10 cellular contexts compared by ENCODE assay signal in genomic region chr10:11663763-11664555, GRCh38. TPM values are rescaled to one million over a fixed set of nuclear protein-coding genes. Genes with fewer than 3 reads are reported as not detected.
DNase-seq lines count a peak whose midpoint lies in the region; ATAC-seq and TF ChIP-seq lines count a peak whose summit lies in the region.
"Had no signal": no experiment of that assay in that cellular context is flagged by ENCODE, and none has a peak within 500 bp of the region (broad histone marks: within the 10 kb centered on the region; RNA-seq: fewer than 3 reads in every experiment).

No MANE protein-coding gene starts in this region.

- H3K4me3 ChIP-seq in BLaER1 (no peak overlapping the region), OCI-LY1 (ENCODE audit: low read depth, low read length, poor library complexity, severe bottlenecking) (peak overlapping the region; percentile 8), mesenchymal stem cell (ENCODE audit: insufficient read depth in 1 of 2, low read depth in 1 of 2, low read length in 2 of 2) (no peak overlapping the region), H7 (ENCODE audit: insufficient read depth, low read depth, low read length) (no peak overlapping the region)
- H3K4me3 ChIP-seq: GM23248 had no signal

- H3K27ac ChIP-seq in BLaER1 (peak overlapping the region; percentile 15; the same call in 1 of the 2 replicates), OCI-LY1 (ENCODE audit: low read depth, low read length, poor library complexity, severe bottlenecking) (peak overlapping the region; percentile 76), mesenchymal stem cell (ENCODE audit: low read length, poor library complexity, severe bottlenecking) (no peak overlapping the region)
- H3K27ac ChIP-seq: GM23248 had no signal

- H3F3A ChIP-seq in OCI-LY1 (ENCODE audit: insufficient read depth, low read length) = no peaks in the 10 kb centered on the region

- no peak overlapping the region for H3K18ac ChIP-seq in mesenchymal stem cell (ENCODE audit: low read depth in 1 of 2, low read length in 2 of 2)

- H3K4ac ChIP-seq in mesenchymal stem cell (ENCODE audit: low read depth in 1 of 2, low read length in 2 of 2) = no peak overlapping the region

- no peak overlapping the region for H3K4me3 Mint-ChIP-seq in nephron progenitor cell

- H3K27me3 Mint-ChIP-seq in nephron progenitor cell (ENCODE audit: low read depth, poor library complexity) = peaks cover 6% of the 10 kb centered on the region

- H3K14ac ChIP-seq in mesenchymal stem cell (ENCODE audit: low read length in 2 of 2) = no peak overlapping the region

- no peak overlapping the region for H3K23ac ChIP-seq in mesenchymal stem cell (ENCODE audit: low read length in 2 of 2)

- no peak overlapping the region for H3K9ac ChIP-seq in BLaER1
- H3K9ac ChIP-seq in OCI-LY1 (ENCODE audit: low read length) = no peak overlapping the region; the same call in 1 of the 2 replicates
- H3K9ac ChIP-seq in mesenchymal stem cell (ENCODE audit: low read length) = no peak overlapping the region
- H3K9ac ChIP-seq: GM23248 had no signal

- H3K27me3 ChIP-seq in BLaER1 (no peaks in the 10 kb centered on the region), OCI-LY1 (ENCODE audit: insufficient read depth, low read length) (no peaks in the 10 kb centered on the region; the same call in 1 of the 2 replicates), mesenchymal stem cell (ENCODE audit: control insufficient read depth in 1 of 2, insufficient read depth in 1 of 2, low read length in 2 of 2) (peaks cover 4 to 30% of the 10 kb centered on the region in 2 experiments), H7 (ENCODE audit: control insufficient read depth, insufficient read depth, low read length) (no peaks in the 10 kb centered on the region)

- H3K36me3 ChIP-seq in BLaER1 (0 out of 2 replicates have a peak, but pooled peaks cover 7% of the 10 kb centered on the region), OCI-LY1 (ENCODE audit: insufficient read depth, low read length) (peaks cover 6% of the 10 kb centered on the region; the same call in 1 of the 2 replicates), mesenchymal stem cell (ENCODE audit: control insufficient read depth in 1 of 2, insufficient read depth in 2 of 2, low read depth in 1 of 2, low read length in 2 of 2) (no peaks in the 10 kb centered on the region), H7 (replicated peaks; ENCODE audit: control insufficient read depth, insufficient read depth, low read length) (no peaks in the 10 kb centered on the region)

- H4K20me1 ChIP-seq in BLaER1 (no peaks in the 10 kb centered on the region), OCI-LY1 (ENCODE audit: insufficient read depth, low read length) (no peaks in the 10 kb centered on the region)

- no peak overlapping the region for H2BK12ac ChIP-seq in mesenchymal stem cell (ENCODE audit: low read length in 2 of 2)

- peaks cover 9% of the 10 kb centered on the region for H3K9me3 Mint-ChIP-seq in nephron progenitor cell

- H2BK120ac ChIP-seq in mesenchymal stem cell (ENCODE audit: low read depth, low read length) = no peak overlapping the region

- no peak overlapping the region for H4K8ac ChIP-seq in mesenchymal stem cell (ENCODE audit: low read length)

- H3K79me1 ChIP-seq in mesenchymal stem cell (replicated peaks; ENCODE audit: low read length, poor library complexity, severe bottlenecking) = no peaks in the 10 kb centered on the region

- no peak overlapping the region for H3K27ac Mint-ChIP-seq in nephron progenitor cell

- H3K4me1 ChIP-seq in BLaER1 (peaks cover 48% of the 10 kb centered on the region), OCI-LY1 (ENCODE audit: insufficient read depth, low read length, severe bottlenecking) (peaks cover 62% of the 10 kb centered on the region), mesenchymal stem cell (ENCODE audit: control insufficient read depth, insufficient read depth, low read depth, low read length) (no peaks in the 10 kb centered on the region)

- H3K4me2 ChIP-seq in BLaER1 (no peak overlapping the region), OCI-LY1 (ENCODE audit: low read length) (peak overlapping the region; percentile 40), mesenchymal stem cell (ENCODE audit: low read length, poor library complexity, severe bottlenecking) (no peak overlapping the region)

- peak; percentile 77 for ATAC-seq in HG02870 (IDR thresholded peaks at IDR 0.05; ENCODE audit: unreplicated experiment)

- H2AFZ ChIP-seq in OCI-LY1 (ENCODE audit: low read length) = no peak overlapping the region
- no peak overlapping the region for H2AFZ ChIP-seq in mesenchymal stem cell (ENCODE audit: low read depth, low read length)
- H2AFZ ChIP-seq: GM23248 had no signal

- peaks cover 36% of the 10 kb centered on the region for H3K4me1 Mint-ChIP-seq in nephron progenitor cell

- TF ChIP-seq CTCF in OCI-LY1 (IDR thresholded peaks at IDR 0.05; ENCODE audit: low read length) (no peak), nephron progenitor cell (IDR thresholded peaks at IDR 0.05) (no peak)

- peaks cover 41% of the 10 kb centered on the region for H3K9me3 ChIP-seq in BLaER1
- no peaks in the 10 kb centered on the region for H3K9me3 ChIP-seq in OCI-LY1 (ENCODE audit: low read length)
- no peaks in the 10 kb centered on the region for H3K9me3 ChIP-seq in mesenchymal stem cell (ENCODE audit: control insufficient read depth, low read length)

- H3K79me2 ChIP-seq in OCI-LY1 (ENCODE audit: insufficient read depth, low read length) = no peaks in the 10 kb centered on the region

- peaks cover 10% of the 10 kb centered on the region for H3K36me3 Mint-ChIP-seq in nephron progenitor cell (ENCODE audit: low read depth)

- H3K9me2 ChIP-seq in OCI-LY1 (ENCODE audit: low read depth, low read length) = no peaks in the 10 kb centered on the region

- 89% methylated on average over 13 of the region's 13 CpGs for WGBS in mesenchymal stem cell

- H2BK5ac ChIP-seq in mesenchymal stem cell (ENCODE audit: low read depth, low read length, poor library complexity, severe bottlenecking) = no peak overlapping the region

- no peak overlapping the region for H2AK5ac ChIP-seq in mesenchymal stem cell (ENCODE audit: low read length, severe bottlenecking)

- peak; percentile 37 for DNase-seq in GM19238 (ENCODE audit: insufficient read length, low spot score)
- no peak for DNase-seq in mesenchymal stem cell
- no peak for DNase-seq in nephron progenitor cell
- DNase-seq in H7 = no peak
- DNase-seq in OCI-M1 (lab: John Stamatoyannopoulos, UW) = no peak
- DNase-seq: GM23248, NCI-H1105 treated with DMSO at 0.1 percent for 48 hours had no signal

- H2BK15ac ChIP-seq in mesenchymal stem cell (ENCODE audit: low read depth, poor library complexity, severe bottlenecking) = no peak overlapping the region

- H4K91ac ChIP-seq in mesenchymal stem cell (ENCODE audit: low read length) = no peak overlapping the region

RNA-seq across cellular contexts. Expression of gene USP6NL, which starts 52.5 kb away (rescaled TPM):
- polyA plus RNA-seq in mesenchymal stem cell (2013, experiment 1 of 2) = 14.0 TPM
- polyA plus RNA-seq in mesenchymal stem cell (2013, experiment 2 of 2) = 14.2 TPM
- total RNA-seq in H7 (2014; rRNA removed; shearing (Covaris generic)) = 15.9 and 18.2 TPM in 2 replicates
